ENCODE assay signal across 28 cellular contexts in the genomic region with DNA sequence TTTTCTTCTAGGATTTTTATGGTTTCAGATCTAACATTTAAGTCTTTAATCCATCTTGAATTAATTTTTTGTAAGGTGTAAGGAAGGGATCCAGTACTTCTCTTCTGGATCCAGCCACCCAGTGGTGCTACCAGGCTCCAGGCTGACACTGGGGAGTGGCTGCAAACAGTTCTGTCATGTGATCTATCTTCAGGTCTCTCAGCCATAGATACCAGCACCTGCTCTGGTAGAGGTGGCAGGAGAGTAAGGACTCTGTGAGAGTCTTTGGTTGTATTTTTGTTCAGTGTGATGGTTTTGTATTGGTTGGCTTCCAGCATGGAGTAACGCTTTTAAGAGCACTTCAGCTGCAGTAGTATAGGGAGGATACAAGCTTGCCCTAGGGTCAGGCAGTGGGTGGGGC.
"Had no signal": no experiment of that assay in that cellular context is flagged by ENCODE, and none has a peak within 500 bp of the region (broad histone marks: within the 10 kb centered on the region; RNA-seq: fewer than 3 reads in every experiment).

No MANE protein-coding gene starts in this region.

- ATAC-seq: naive thymus-derived CD8-positive, alpha-beta T cell; natural killer cell treated with Interleukin-12 subunit alpha and Interleukin-12 subunit beta and Interleukin-15 and Interleukin-18, amount 100 ng/mL, for 72 hours; psoas muscle; right cardiac atrium; right lobe of liver; stimulated activated effector memory CD8-positive, alpha-beta T cell treated with anti-CD3 and anti-CD28 coated beads, Interleukin-12 subunit alpha, Interleukin-12 subunit beta, amount 100 ng/mL, for 72 hours; stimulated activated naive B cell treated with anti-CD40 and anti-IgM and Interleukin-4, amounts not matched to agents 10 μg/mL and 1 μg/mL and 100 μg/mL, for 72 hours; upper lobe of right lung had no signal

- H3K27ac Mint-ChIP-seq: naive B cell; naive thymus-derived CD8-positive, alpha-beta T cell; natural killer cell treated with Interleukin-12 subunit alpha and Interleukin-12 subunit beta and Interleukin-15 and Interleukin-18, amount 100 ng/mL, for 72 hours; progenitor cell of endocrine pancreas; stimulated activated effector memory CD8-positive, alpha-beta T cell treated with anti-CD3 and anti-CD28 coated beads, Interleukin-12 subunit alpha, Interleukin-12 subunit beta, amount 100 ng/mL, for 72 hours; stimulated activated naive B cell treated with anti-CD40 and anti-IgM and Interleukin-4, amounts not matched to agents 10 μg/mL and 1 μg/mL and 100 μg/mL, for 72 hours; stimulated activated naive CD8-positive, alpha-beta T cell treated with anti-CD3 and anti-CD28 coated beads, Interleukin-15, Interleukin-2, amounts not matched to agents 100 ng/mL and 50 ng/mL, for 24 hours; type B pancreatic cell had no signal

- H3K27me3 Mint-ChIP-seq: naive B cell; naive thymus-derived CD8-positive, alpha-beta T cell; natural killer cell treated with Interleukin-12 subunit alpha and Interleukin-12 subunit beta and Interleukin-15 and Interleukin-18, amount 100 ng/mL, for 72 hours; progenitor cell of endocrine pancreas; stimulated activated naive B cell treated with anti-CD40 and anti-IgM and Interleukin-4, amounts not matched to agents 10 μg/mL and 1 μg/mL and 100 μg/mL, for 72 hours; stimulated activated naive CD8-positive, alpha-beta T cell treated with anti-CD3 and anti-CD28 coated beads, Interleukin-15, Interleukin-2, amounts not matched to agents 100 ng/mL and 50 ng/mL, for 24 hours; type B pancreatic cell had no signal

- H3K27me3 ChIP-seq: ovary, right lobe of liver, sigmoid colon, stomach, thyroid gland, tibial nerve, upper lobe of right lung, uterus had no signal

- H3K4me1 Mint-ChIP-seq: naive B cell; naive thymus-derived CD8-positive, alpha-beta T cell; stimulated activated effector memory CD8-positive, alpha-beta T cell treated with anti-CD3 and anti-CD28 coated beads, Interleukin-12 subunit alpha, Interleukin-12 subunit beta, amount 100 ng/mL, for 72 hours; stimulated activated naive B cell treated with anti-CD40 and anti-IgM and Interleukin-4, amounts not matched to agents 10 μg/mL and 1 μg/mL and 100 μg/mL, for 72 hours had no signal

- H2AFZ ChIP-seq: parathyroid adenoma had no signal

- H3K4me1 ChIP-seq: parathyroid adenoma, psoas muscle, right lobe of liver, sigmoid colon, stomach, thyroid gland, tibial nerve, upper lobe of right lung, uterus had no signal

- DNase-seq: naive B cell; naive thymus-derived CD8-positive, alpha-beta T cell; occipital lobe; ovary; posterior cingulate gyrus; psoas muscle; right cardiac atrium; right lobe of liver; sigmoid colon; small intestine; stimulated activated CD4-positive, alpha-beta T cell treated with anti-CD3 and anti-CD28 coated beads, Interleukin-15, amount 100 ng/mL, for 24 hours; stimulated activated CD4-positive, alpha-beta T cell treated with anti-CD3 and anti-CD28 coated beads, Interleukin-2, amount 100 ng/mL, for 24 hours; stimulated activated CD4-positive, alpha-beta T cell treated with anti-CD3 and anti-CD28 coated beads, Interleukin-2, amount 100 ng/mL, for 48 hours; stimulated activated CD4-positive, alpha-beta T cell treated with anti-CD3 and anti-CD28 coated beads, Interleukin-4, amount 100 ng/mL, for 24 hours; stimulated activated naive B cell treated with anti-CD40 and anti-IgM and Interleukin-4, amounts not matched to agents 10 μg/mL and 1 μg/mL and 100 μg/mL, for 72 hours; stimulated activated naive CD4-positive, alpha-beta T cell treated with Interleukin-2 at 50 U/mL for 16 hours; stomach; thyroid gland; upper lobe of right lung; uterus had no signal

- H3K9me3 ChIP-seq: ovary, psoas muscle, right lobe of liver, sigmoid colon, thoracic aorta, thyroid gland, upper lobe of right lung, uterus had no signal

- H3K9ac ChIP-seq: parathyroid adenoma had no signal

- H3K4me3 Mint-ChIP-seq: naive B cell; naive thymus-derived CD8-positive, alpha-beta T cell; natural killer cell treated with Interleukin-12 subunit alpha and Interleukin-12 subunit beta and Interleukin-15 and Interleukin-18, amount 100 ng/mL, for 72 hours; stimulated activated effector memory CD8-positive, alpha-beta T cell treated with anti-CD3 and anti-CD28 coated beads, Interleukin-12 subunit alpha, Interleukin-12 subunit beta, amount 100 ng/mL, for 72 hours; stimulated activated naive B cell treated with anti-CD40 and anti-IgM and Interleukin-4, amounts not matched to agents 10 μg/mL and 1 μg/mL and 100 μg/mL, for 72 hours; stimulated activated naive CD8-positive, alpha-beta T cell treated with anti-CD3 and anti-CD28 coated beads, Interleukin-15, Interleukin-2, amounts not matched to agents 100 ng/mL and 50 ng/mL, for 24 hours; type B pancreatic cell had no signal

- H3K36me3 Mint-ChIP-seq: naive B cell; naive thymus-derived CD8-positive, alpha-beta T cell; stimulated activated effector memory CD8-positive, alpha-beta T cell treated with anti-CD3 and anti-CD28 coated beads, Interleukin-12 subunit alpha, Interleukin-12 subunit beta, amount 100 ng/mL, for 72 hours; stimulated activated naive B cell treated with anti-CD40 and anti-IgM and Interleukin-4, amounts not matched to agents 10 μg/mL and 1 μg/mL and 100 μg/mL, for 72 hours; type B pancreatic cell had no signal

- H3K27ac ChIP-seq: ovary, parathyroid adenoma, psoas muscle, right lobe of liver, sigmoid colon, stomach, thoracic aorta, thyroid gland, tibial nerve, upper lobe of right lung, uterus had no signal

- H3K79me2 ChIP-seq: parathyroid adenoma had no signal

- H3K36me3 ChIP-seq: ovary, right lobe of liver, sigmoid colon, stomach, thoracic aorta, thyroid gland, tibial nerve, upper lobe of right lung, uterus had no signal

- H3K4me3 ChIP-seq: ovary, psoas muscle, right lobe of liver, sigmoid colon, stomach, thoracic aorta, thyroid gland, tibial nerve, upper lobe of right lung, uterus had no signal
